ENCODE assay signal across 17 cellular contexts in the genomic region with DNA sequence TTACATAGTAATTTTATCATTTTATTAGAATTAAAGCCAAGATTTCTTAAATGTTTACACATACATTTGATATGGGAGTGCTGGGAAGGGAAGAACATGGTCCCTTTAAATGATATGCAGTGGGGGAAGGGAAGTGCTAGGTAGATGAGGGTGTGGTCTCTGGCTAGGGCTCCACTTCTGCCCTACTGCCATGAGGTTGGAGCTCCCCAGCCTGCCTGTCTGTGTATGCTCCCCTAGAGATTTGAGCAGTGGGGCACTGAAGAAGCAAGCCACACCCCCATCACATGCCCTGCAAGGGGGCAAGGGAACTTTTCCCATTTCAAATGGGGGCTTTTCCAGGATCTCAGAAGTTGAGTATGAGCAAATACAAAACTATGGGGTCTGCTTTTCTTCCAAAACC. TPM values are rescaled to one million over a fixed set of nuclear protein-coding genes. Genes with fewer than 3 reads are reported as not detected.
DNase-seq lines count a peak whose midpoint lies in the region; ATAC-seq and TF ChIP-seq lines count a peak whose summit lies in the region.
"Had no signal": no experiment of that assay in that cellular context is flagged by ENCODE, and none has a peak within 500 bp of the region (broad histone marks: within the 10 kb centered on the region; RNA-seq: fewer than 3 reads in every experiment).

No MANE protein-coding gene starts in this region.

- H3K36me3 ChIP-seq in GM23338 (ENCODE audit: insufficient read depth) (no peaks in the 10 kb centered on the region), mucosa of descending colon (ENCODE audit: low read depth) (no peaks in the 10 kb centered on the region)

- H3K4me1 ChIP-seq in GM23338 (ENCODE audit: insufficient read depth), result peaks cover 6% of the 10 kb centered on the region; the same call in 1 of the 2 replicates
- no peaks in the 10 kb centered on the region for H3K4me1 ChIP-seq in mucosa of descending colon (ENCODE audit: low read depth)

- H3K4me1 Mint-ChIP-seq in T-helper 1 cell treated with Interleukin-12 subunit alpha and Interleukin-12 subunit beta and Interleukin-4 antibody, amounts not matched to agents 30 μg/mL and 1 μg/mL, for 36 hours (ENCODE audit: low read depth), result peaks cover 60% of the 10 kb centered on the region
- peaks cover 10% of the 10 kb centered on the region for H3K4me1 Mint-ChIP-seq in GM23338
- peaks cover 47% of the 10 kb centered on the region for H3K4me1 Mint-ChIP-seq in activated CD4-positive, alpha-beta memory T cell treated with anti-CD3 and anti-CD28 coated beads, Interleukin-2, amount 10 ng/mL, durations not matched to agents 7 days and 5 days

- H3K9me3 ChIP-seq in mucosa of descending colon, result no peaks in the 10 kb centered on the region

- H3K9me2 ChIP-seq in GM23338 (ENCODE audit: insufficient read depth), result no peaks in the 10 kb centered on the region; the same call in 1 of the 2 replicates

- ATAC-seq in GM23338, result peak; percentile 30; the same call in 2 of the 3 replicates
- peak; percentile 59 for ATAC-seq in mucosa of descending colon
- no peak for ATAC-seq in GM21576 (IDR thresholded peaks at IDR 0.05; ENCODE audit: unreplicated experiment)
- ATAC-seq in GM21825 (IDR thresholded peaks at IDR 0.05; ENCODE audit: unreplicated experiment), result no peak

- DNase-seq in T-helper 1 cell (no peak), GM23338 (ENCODE audit: low spot score) (no peak), mucosa of descending colon (peak in 1 of 3 donors; percentile 54), H4 (ENCODE audit: low spot score) (no peak)
- DNase-seq in activated CD4-positive, alpha-beta memory T cell treated with anti-CD3 and anti-CD28 coated beads, Interleukin-2, amount 10 ng/mL, durations not matched to agents 7 days and 5 days, result no peak
- DNase-seq: 8988T, GDM1, left ventricle myocardium superior, NCI-H1105 treated with DMSO at 0.1 percent for 48 hours had no signal

- H3K4me2 ChIP-seq in GM23338, result no peak overlapping the region

- H4K20me1 ChIP-seq in GM23338 (replicated peaks; ENCODE audit: insufficient read depth), result no peaks in the 10 kb centered on the region

- no peaks in the 10 kb centered on the region for H3K27me3 Mint-ChIP-seq in T-helper 1 cell treated with Interleukin-12 subunit alpha and Interleukin-12 subunit beta and Interleukin-4 antibody, amounts not matched to agents 30 μg/mL and 1 μg/mL, for 36 hours (ENCODE audit: low read depth)
- peaks cover 3% of the 10 kb centered on the region for H3K27me3 Mint-ChIP-seq in GM23338 (ENCODE audit: insufficient read depth, low read depth, poor library complexity)
- H3K27me3 Mint-ChIP-seq in activated CD4-positive, alpha-beta memory T cell treated with anti-CD3 and anti-CD28 coated beads, Interleukin-2, amount 10 ng/mL, durations not matched to agents 7 days and 5 days, result no peaks in the 10 kb centered on the region

- peaks cover 18% of the 10 kb centered on the region for H3K9me3 Mint-ChIP-seq in T-helper 1 cell treated with Interleukin-12 subunit alpha and Interleukin-12 subunit beta and Interleukin-4 antibody, amounts not matched to agents 30 μg/mL and 1 μg/mL, for 36 hours
- peaks cover 21% of the 10 kb centered on the region for H3K9me3 Mint-ChIP-seq in GM23338
- H3K9me3 Mint-ChIP-seq in activated CD4-positive, alpha-beta memory T cell treated with anti-CD3 and anti-CD28 coated beads, Interleukin-2, amount 10 ng/mL, durations not matched to agents 7 days and 5 days, result peaks cover 16% of the 10 kb centered on the region
- H3K9me3 Mint-ChIP-seq: type B pancreatic cell had no signal

- H3K27me3 ChIP-seq in GM23338 (ENCODE audit: insufficient read depth), result no peaks in the 10 kb centered on the region

- peak overlapping the region; percentile 84 for H2AFZ ChIP-seq in GM23338

- POLR2A ChIA-PET in activated CD4-positive, alpha-beta memory T cell treated with anti-CD3 and anti-CD28 coated beads, Interleukin-2, amount 10 ng/mL, durations not matched to agents 7 days and 5 days (lab: Charles Lee), result interaction anchor here (1.1 to 2.8 kb wide), 11 partner anchors 18 to 69 kb away, joined by 4 to 25 read pairs (median 8); a partner anchor contains a TSS

- peak overlapping the region; percentile 88 for H3K27ac Mint-ChIP-seq in T-helper 1 cell treated with Interleukin-12 subunit alpha and Interleukin-12 subunit beta and Interleukin-4 antibody, amounts not matched to agents 30 μg/mL and 1 μg/mL, for 36 hours
- no peak overlapping the region for H3K27ac Mint-ChIP-seq in GM23338
- H3K27ac Mint-ChIP-seq in activated CD4-positive, alpha-beta memory T cell treated with anti-CD3 and anti-CD28 coated beads, Interleukin-2, amount 10 ng/mL, durations not matched to agents 7 days and 5 days, result peak overlapping the region; percentile 70
- H3K27ac Mint-ChIP-seq: type B pancreatic cell had no signal

- H3K4me3 ChIP-seq in GM23338 (no peak overlapping the region), mucosa of descending colon (no peak overlapping the region)

- H3K79me2 ChIP-seq in GM23338 (replicated peaks; ENCODE audit: insufficient read depth), result no peaks in the 10 kb centered on the region

- peak overlapping the region; percentile 71 for H3K4me3 Mint-ChIP-seq in T-helper 1 cell treated with Interleukin-12 subunit alpha and Interleukin-12 subunit beta and Interleukin-4 antibody, amounts not matched to agents 30 μg/mL and 1 μg/mL, for 36 hours
- no peak overlapping the region for H3K4me3 Mint-ChIP-seq in GM23338
- no peak overlapping the region for H3K4me3 Mint-ChIP-seq in activated CD4-positive, alpha-beta memory T cell treated with anti-CD3 and anti-CD28 coated beads, Interleukin-2, amount 10 ng/mL, durations not matched to agents 7 days and 5 days
- H3K4me3 Mint-ChIP-seq: type B pancreatic cell had no signal

- no peaks in the 10 kb centered on the region for H3F3A ChIP-seq in GM23338 (replicated peaks; ENCODE audit: low read depth)

- peaks cover 44% of the 10 kb centered on the region for H3K36me3 Mint-ChIP-seq in T-helper 1 cell treated with Interleukin-12 subunit alpha and Interleukin-12 subunit beta and Interleukin-4 antibody, amounts not matched to agents 30 μg/mL and 1 μg/mL, for 36 hours (ENCODE audit: low read depth)
- no peaks in the 10 kb centered on the region for H3K36me3 Mint-ChIP-seq in GM23338 (ENCODE audit: low read depth)
- H3K36me3 Mint-ChIP-seq in activated CD4-positive, alpha-beta memory T cell treated with anti-CD3 and anti-CD28 coated beads, Interleukin-2, amount 10 ng/mL, durations not matched to agents 7 days and 5 days (ENCODE audit: low read depth), result peaks cover 27% of the 10 kb centered on the region

- TF ChIP-seq CTCF in GM23338 (conservative IDR thresholded peaks at IDR 0.05; ENCODE audit: low read depth in 2 of 2) (no peak), mucosa of descending colon (IDR thresholded peaks at IDR 0.05) (no peak)

- H3K27ac ChIP-seq in GM23338 (ENCODE audit: low read depth), result no peak overlapping the region
- H3K27ac ChIP-seq: VCaP had no signal

- CTCF ChIA-PET in activated CD4-positive, alpha-beta memory T cell treated with anti-CD3 and anti-CD28 coated beads, Interleukin-2, amount 10 ng/mL, durations not matched to agents 7 days and 5 days (lab: Charles Lee), result interaction anchor here (1.2 to 6.4 kb wide), 10 partner anchors 8 to 239 kb away, joined by 3 to 74 read pairs (median 10); no protein-coding TSS in a partner anchor

- intact Hi-C loops in mucosa of descending colon (cut with DNase I, micrococcal nuclease), result loop anchor here in 1 of 2 donors (10.0 kb wide), 1 partner anchor 73 kb away; no protein-coding TSS in a partner anchor

TF ChIP-seq in GM23338, 12 proteins besides CTCF, POLR2A, EP300 and RAD21 (continues in another document):
- no peak for TF ChIP-seq ZNF331 (CRISPR knock-in tag; IDR thresholded peaks at IDR 0.05; ENCODE audit: low read depth)
- no peak for TF ChIP-seq NANOG (IDR thresholded peaks at IDR 0.05; ENCODE audit: borderline replicate concordance)

RNA-seq across cellular contexts. Expression of a gene that starts 25.5 kb away (rescaled TPM):
- not detected in 2 replicates for total RNA-seq in GM23338 (2014; rRNA removed; shearing (Covaris generic))
- not detected in 2 replicates for polyA plus RNA-seq in GM23338 (2016; fragmentation: Nextera tagmentation; extraction: Ambion mirVana)
- 10 to 100 TPM; 13.5 to 15.4 TPM for total RNA-seq in activated CD4-positive, alpha-beta memory T cell treated with anti-CD3 and anti-CD28 coated beads, Interleukin-2, amount 10 ng/mL, durations not matched to agents 7 days and 5 days
- total RNA-seq in mucosa of descending colon, result under 1 TPM in 2 of 3 donors, not detected in 1; 0.51 to 0.64 TPM
- not detected in 2 replicates for total RNA-seq in H4 (2014; rRNA removed; shearing (Covaris generic))
- total RNA-seq: left ventricle myocardium superior, renal cortical epithelial cell, SK-MEL-5 had no signal
- polyA plus RNA-seq: neural cell had no signal

RNA-seq across cellular contexts. Expression of a gene that starts 37.8 kb away (rescaled TPM):
- total RNA-seq in GM23338 (2014; rRNA removed; shearing (Covaris generic)), result 3.8 and 7.1 TPM in 2 replicates
- 4.6 and 6.9 TPM in 2 replicates for polyA plus RNA-seq in GM23338 (2016; fragmentation: Nextera tagmentation; extraction: Ambion mirVana)
- total RNA-seq in activated CD4-positive, alpha-beta memory T cell treated with anti-CD3 and anti-CD28 coated beads, Interleukin-2, amount 10 ng/mL, durations not matched to agents 7 days and 5 days, result 100 to 1,000 TPM; 446 to 449 TPM
- 10 to 100 TPM in 1 of 3 donors, 1 to 10 TPM in 2; 7.1 to 10.1 (median 7.2) TPM for total RNA-seq in mucosa of descending colon
- total RNA-seq in H4 (2014; rRNA removed; shearing (Covaris generic)), result 1.7 and 6.6 TPM in 2 replicates

RNA-seq across cellular contexts. Expression of a gene that starts 53.3 kb away (rescaled TPM):
- total RNA-seq in GM23338 (2014; rRNA removed; shearing (Covaris generic)), result not detected in 2 replicates
- polyA plus RNA-seq in GM23338 (2016; fragmentation: Nextera tagmentation; extraction: Ambion mirVana), result 0.12 TPM in 1 of 2 replicates, not detected in the other
- total RNA-seq in activated CD4-positive, alpha-beta memory T cell treated with anti-CD3 and anti-CD28 coated beads, Interleukin-2, amount 10 ng/mL, durations not matched to agents 7 days and 5 days, result 100 to 1,000 TPM; 196 to 197 TPM
- 1 to 10 TPM; 2.4 to 4.7 (median 3.2) TPM for total RNA-seq in mucosa of descending colon
- not detected in 2 replicates for total RNA-seq in H4 (2014; rRNA removed; shearing (Covaris generic))
- total RNA-seq: SK-MEL-5 had no signal

Comparison
In these comparisons a context has a peak if more than half of its experiments do, and no peak if none do; other contexts are left out.
1. ATAC-seq: peak in GM23338 (single experiment) and mucosa of descending colon (single experiment); none in GM21576 (single experiment) and GM21825 (single experiment).
2. RNA of a gene that starts 25.5 kb away (total RNA-seq): 13.5 to 15.4 TPM in activated CD4-positive, alpha-beta memory T cell treated with anti-CD3 and anti-CD28 coated beads, Interleukin-2, amount 10 ng/mL, durations not matched to agents 7 days and 5 days; 0.51 to 0.64 TPM in mucosa of descending colon, not detected in GM23338 and not detected in H4; every median in the first group is over 4 times any median in the second.
3. RNA of a gene that starts 37.8 kb away (total RNA-seq): 446 to 449 TPM in activated CD4-positive, alpha-beta memory T cell treated with anti-CD3 and anti-CD28 coated beads, Interleukin-2, amount 10 ng/mL, durations not matched to agents 7 days and 5 days; 7.1 to 10.1 TPM in mucosa of descending colon, 3.8 to 7.1 TPM in GM23338 and 1.7 to 6.6 TPM in H4; every median in the first group is over 10 times any median in the second.
4. RNA of a gene that starts 53.3 kb away (total RNA-seq): 196 to 197 TPM in activated CD4-positive, alpha-beta memory T cell treated with anti-CD3 and anti-CD28 coated beads, Interleukin-2, amount 10 ng/mL, durations not matched to agents 7 days and 5 days; 2.4 to 4.7 TPM in mucosa of descending colon, not detected in H4 and not detected in GM23338; every median in the first group is over 10 times any median in the second.